In the genomic region with DNA sequence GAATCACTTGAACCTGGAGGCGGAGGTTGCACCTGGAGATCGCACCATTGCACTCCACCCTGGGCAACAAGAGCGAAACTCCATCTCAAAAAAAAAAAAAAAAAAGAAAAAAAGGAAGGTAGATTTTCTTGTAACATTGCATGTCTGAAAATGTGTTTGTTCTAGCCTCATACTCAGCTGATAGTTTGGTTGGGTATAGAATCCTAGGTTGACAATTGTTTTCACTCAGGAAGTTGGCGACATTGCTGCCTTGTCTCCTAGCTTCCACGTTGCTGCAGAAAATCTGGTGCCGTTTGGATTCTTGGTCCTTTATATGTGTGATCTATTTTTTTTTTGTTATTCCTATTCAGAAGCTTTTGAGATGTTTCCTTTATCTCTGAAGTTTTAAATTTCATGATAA, we compare ENCODE assay signal across 24 cellular contexts. TPM values are rescaled to one million over a fixed set of nuclear protein-coding genes. Genes with fewer than 3 reads are reported as not detected.
DNase-seq lines count a peak whose midpoint lies in the region; ATAC-seq, FAIRE-seq and TF ChIP-seq lines count a peak whose summit lies in the region.
"Had no signal": no experiment of that assay in that cellular context is flagged by ENCODE, and none has a peak within 500 bp of the region (broad histone marks: within the 10 kb centered on the region; RNA-seq: fewer than 3 reads in every experiment).

No MANE protein-coding gene starts in this region.

- CTCF ChIA-PET in HepG2 (lab: Yijun Ruan, JAX; ENCODE audit: low intra/inter-chr PET ratio, low total read pairs) (no interaction called here), OCI-LY7 (lab: Charles Lee; ENCODE audit: unreplicated experiment) (no interaction called here), K562 (lab: Yijun Ruan, JAX; ENCODE audit: low intra/inter-chr PET ratio) (no interaction called here)

- POLR2A ChIA-PET in HepG2 (lab: Yijun Ruan, JAX) (no interaction called here), OCI-LY7 (lab: Charles Lee) (interaction anchor here (0.7 to 1.3 kb wide), 4 partner anchors 9 to 162 kb away, joined by 3 to 8 read pairs (median 6); no protein-coding TSS in a partner anchor), K562 (lab: Yijun Ruan, JAX) (interaction anchor here (0.9 to 1.4 kb wide), 2 partner anchors 8 to 128 kb away, joined by 3 to 6 read pairs; no protein-coding TSS in a partner anchor)

- peaks cover 18% of the 10 kb centered on the region; the same call in 1 of the 2 replicates for H4K20me1 ChIP-seq in HepG2 (ENCODE audit: insufficient read depth, low read length)
- H4K20me1 ChIP-seq in OCI-LY7 (ENCODE audit: insufficient read depth, low read length) = peaks cover 5% of the 10 kb centered on the region; the same call in 1 of the 2 replicates
- no peaks in the 10 kb centered on the region for H4K20me1 ChIP-seq in K562 (replicated peaks; ENCODE audit: control insufficient read depth, insufficient read depth, low read length)

- H3K79me2 ChIP-seq in HepG2 (ENCODE audit: insufficient read depth, low read length) = peaks cover 22% of the 10 kb centered on the region
- H3K79me2 ChIP-seq in OCI-LY7 (ENCODE audit: insufficient read depth, low read depth, low read length) = peaks cover 15% of the 10 kb centered on the region
- peaks cover 23% of the 10 kb centered on the region for H3K79me2 ChIP-seq in K562 (ENCODE audit: control insufficient read depth, insufficient read depth, low read length)

- H3K4me1 ChIP-seq in HepG2 (ENCODE audit: insufficient read depth, low read length) (peaks cover 15% of the 10 kb centered on the region), right lobe of liver (peaks cover 0 to 5% (median 0%) of the 10 kb centered on the region in 4 donors), OCI-LY7 (ENCODE audit: insufficient read depth, low read length, poor library complexity, severe bottlenecking) (peaks cover 5% of the 10 kb centered on the region), K562 (replicated peaks in 1 of 2; ENCODE audit: control insufficient read depth in 2 of 2, insufficient read depth in 2 of 2, low read length in 2 of 2) (peaks cover 3 to 12% of the 10 kb centered on the region in 2 experiments; a peak in 3 of 5 replicates)
- H3K4me1 ChIP-seq: BE2C had no signal

- DNase-seq in HepG2 (ENCODE audit: low spot score) (no peak), right lobe of liver (no peak), OCI-LY7 (ENCODE audit: low spot score) (peak; percentile 26), K562 (ENCODE audit: extremely low read depth in 1 of 4, low spot score in 3 of 4) (no peak), SK-N-DZ (ENCODE audit: low spot score) (no peak), ACHN (no peak)
- no peak for DNase-seq in activated CD4-positive, alpha-beta T cell treated with anti-CD3 and anti-CD28 coated beads for 1 hour
- DNase-seq: BE2C; C1 segment of cervical spinal cord; CD4-positive, CD25-positive, alpha-beta regulatory T cell; CD8-positive, alpha-beta memory T cell; COR-L47; DMS 273 treated with DMSO at 0.1 percent for 48 hours; DMS53; DND-41; EL; GOT3; H7; KG1 had no signal

- ATAC-seq in HepG2 (no peak), right lobe of liver (no peak), K562 (no peak)
- ATAC-seq: HCT116 had no signal

- in situ Hi-C loops in HepG2 (cut with HindIII; ENCODE audit: extremely low pct_ligation_motif_present, low pct_unique_long_range_greater_than_20kb) (no loop called here), K562 (cut with MboI) (no loop called here), ACHN (cut with HindIII; ENCODE audit: low pct_ligation_motif_present, low pct_unique_long_range_greater_than_20kb, low sequenced_read_pairs) (no loop called here)

- BruUV-seq in HepG2 (replicated peaks; lab: Mats Ljungman, UMichigan) (no TSS peak), OCI-LY7 (replicated peaks; lab: Mats Ljungman, UMichigan) (no TSS peak), K562 (replicated peaks; lab: Mats Ljungman, UMichigan) (no TSS peak)

- FAIRE-seq in HepG2 (lab: Jason Lieb, UNC) (no peak), K562 (lab: Jason Lieb, UNC) (no peak)
- FAIRE-seq: GM12891, GM19239, HTR-8/SVneo had no signal

- no peak overlapping the region for H2AFZ ChIP-seq in HepG2 (ENCODE audit: low read length)
- no peak overlapping the region for H2AFZ ChIP-seq in OCI-LY7 (ENCODE audit: low read length)
- no peak overlapping the region for H2AFZ ChIP-seq in K562 (ENCODE audit: low read depth, low read length)

- TF ChIP-seq CTCF in HepG2 (CRISPR knock-in tag; IDR thresholded peaks at IDR 0.05) (no peak), right lobe of liver (IDR thresholded peaks at IDR 0.05) (no peak), OCI-LY7 (conservative IDR thresholded peaks at IDR 0.05; ENCODE audit: low read length) (no peak), K562 (IDR thresholded peaks at IDR 0.05 in 2 of 3, conservative IDR thresholded peaks at IDR 0.05 in 1 of 3; ENCODE audit: insufficient read depth in 2 of 3, low read depth in 1 of 3, low read length in 3 of 3) (no peak)

- H3K4me3 ChIP-seq in HepG2 (replicated peaks in 1 of 3; ENCODE audit: insufficient read depth in 1 of 3, low read depth in 2 of 3, low read length in 3 of 3) (no peak overlapping the region), right lobe of liver (no peak overlapping the region), OCI-LY7 (ENCODE audit: low read depth, low read length, poor library complexity, severe bottlenecking) (no peak overlapping the region), K562 (no peak overlapping the region)

- peaks cover 34 to 64% of the 10 kb centered on the region in 2 experiments for H3K36me3 ChIP-seq in HepG2 (replicated peaks in 1 of 2; ENCODE audit: control insufficient read depth in 1 of 2, insufficient read depth in 2 of 2, low read length in 2 of 2)
- H3K36me3 ChIP-seq in right lobe of liver = peaks cover 5 to 60% (median 21%) of the 10 kb centered on the region in 4 donors
- peaks cover 75% of the 10 kb centered on the region for H3K36me3 ChIP-seq in OCI-LY7 (ENCODE audit: insufficient read depth, low read length)
- H3K36me3 ChIP-seq in K562 (ENCODE audit: control insufficient read depth, insufficient read depth, low read length) = peaks cover 65% of the 10 kb centered on the region

- intact Hi-C loops in HepG2 (cut with micrococcal nuclease; ENCODE audit: unreplicated experiment) (no loop called here), right lobe of liver (cut with DNase I) (no loop called here), OCI-LY7 (cut with micrococcal nuclease; ENCODE audit: unreplicated experiment) (no loop called here), K562 (cut with micrococcal nuclease) (no loop called here)

- no peak overlapping the region for H3K4me2 ChIP-seq in HepG2 (ENCODE audit: low read depth, low read length)
- no peak overlapping the region for H3K4me2 ChIP-seq in OCI-LY7 (ENCODE audit: low read length)
- no peak overlapping the region for H3K4me2 ChIP-seq in K562 (ENCODE audit: insufficient read depth, low read length)

- no peaks in the 10 kb centered on the region for H3K9me1 ChIP-seq in K562 (ENCODE audit: control insufficient read depth, insufficient read depth, low read length)

- H3K27ac ChIP-seq in HepG2 (ENCODE audit: extremely low read length, insufficient read depth, low read length) (no peak overlapping the region), right lobe of liver (no peak overlapping the region), OCI-LY7 (ENCODE audit: low read depth, low read length, poor library complexity, severe bottlenecking) (no peak overlapping the region), K562 (ENCODE audit: extremely low read depth, low read depth, low read length) (no peak overlapping the region)
- H3K27ac ChIP-seq: 22Rv1 had no signal

- no peak for TF ChIP-seq RAD21 in HepG2 (CRISPR knock-in tag; IDR thresholded peaks at IDR 0.05)
- no peak for TF ChIP-seq RAD21 in K562 (CRISPR knock-in tag; conservative IDR thresholded peaks at IDR 0.05 in 1 of 2, IDR thresholded peaks at IDR 0.05 in 1 of 2)

- TF ChIP-seq POLR2A in HepG2 (IDR thresholded peaks at IDR 0.05; ENCODE audit: insufficient read depth in 1 of 2, low read depth in 2 of 2, low read length in 2 of 2) (no peak), right lobe of liver (IDR thresholded peaks at IDR 0.05) (no peak), K562 (conservative IDR thresholded peaks at IDR 0.05) (no peak)

- H3K9ac ChIP-seq in HepG2 (ENCODE audit: insufficient read depth, low read depth, low read length) = no peak overlapping the region
- H3K9ac ChIP-seq in K562 (ENCODE audit: insufficient read depth in 1 of 2, low read depth in 2 of 2, low read length in 2 of 2) = no peak overlapping the region

- H3K9me2 ChIP-seq in OCI-LY7 (ENCODE audit: insufficient read depth, low read length) = no peaks in the 10 kb centered on the region

- H3K27me3 ChIP-seq in HepG2 (ENCODE audit: control insufficient read depth in 1 of 2, insufficient read depth in 2 of 2, low read length in 2 of 2) = no peaks in the 10 kb centered on the region
- H3K27me3 ChIP-seq in right lobe of liver = no peaks in the 10 kb centered on the region
- no peaks in the 10 kb centered on the region for H3K27me3 ChIP-seq in K562 (ENCODE audit: control insufficient read depth in 2 of 2, insufficient read depth in 2 of 2, low read length in 2 of 2)
- H3K27me3 ChIP-seq: BE2C had no signal

- WGBS in HepG2 (ENCODE audit: low lambda C conversion rate) = 97% methylated on average over 6 of the region's 6 CpGs
- 92% methylated on average over 5 of the region's 6 CpGs for WGBS in right lobe of liver (ENCODE audit: insufficient coverage, low coverage, low lambda C conversion rate, missing lambda C conversion rate)
- WGBS in K562 (ENCODE audit: insufficient coverage, low coverage, missing lambda C conversion rate) = 100% methylated on average over 2 of the region's 6 CpGs

- peaks cover 13% of the 10 kb centered on the region; the same call in 1 of the 2 replicates for H3K9me3 ChIP-seq in HepG2 (ENCODE audit: low read length)
- H3K9me3 ChIP-seq in right lobe of liver = no peaks in the 10 kb centered on the region
- peaks cover 12% of the 10 kb centered on the region for H3K9me3 ChIP-seq in OCI-LY7 (ENCODE audit: low read length)
- peaks cover 4% of the 10 kb centered on the region for H3K9me3 ChIP-seq in K562 (replicated peaks; ENCODE audit: control insufficient read depth, insufficient read depth, low read depth, low read length)
- H3K9me3 ChIP-seq: BE2C had no signal

- no peak for TF ChIP-seq EP300 in HepG2 (IDR thresholded peaks at IDR 0.05; ENCODE audit: low read depth in 2 of 2, low read length in 2 of 2)
- no peak for TF ChIP-seq EP300 in HepG2 (CRISPR knock-in tag; IDR thresholded peaks at IDR 0.05; ENCODE audit: borderline replicate concordance)
- no peak for TF ChIP-seq EP300 in K562 (IDR thresholded peaks at IDR 0.05; ENCODE audit: low read length)

RNA-seq across cellular contexts. Expression of a gene that starts 4.7 kb away (rescaled TPM):
- total RNA-seq in HepG2 (2016; rRNA removed; fragmentation: Illumina TruSeq; extraction: Trizol) (56.7 and 61.9 TPM in 2 replicates), right lobe of liver (10 to 100 TPM in 5 of 6 experiments, 1 to 10 TPM in 1; 8.2 to 20.3 (median 13.0) TPM), OCI-LY7 (2022) (65.4 and 69.1 TPM in 2 replicates), K562 (2014; rRNA removed) (28.7 and 30.5 TPM in 2 replicates), K562 (2014; rRNA removed; fragmentation: Illumina TruSeq; extraction: Trizol) (23.2 and 27.9 TPM in 2 replicates), K562 (2015; rRNA removed; fragmentation: Illumina TruSeq; extraction: Trizol) (26.9 and 28.4 TPM in 2 replicates), K562 (2021) (25.1 and 27.5 TPM in 2 replicates)
- total RNA-seq in HepG2 (2016; cell fraction: cytosol; rRNA removed; fragmentation: Illumina TruSeq; extraction: Trizol; ENCODE audit: low read depth) = 33.4 and 40.8 TPM in 2 replicates
- total RNA-seq in HepG2 (2016; cell fraction: insoluble cytoplasmic fraction; rRNA removed; fragmentation: Illumina TruSeq; extraction: Trizol) = 56.8 and 63.9 TPM in 2 replicates
- 47.0 and 50.8 TPM in 2 replicates for total RNA-seq in HepG2 (2016; cell fraction: membrane; rRNA removed; fragmentation: Illumina TruSeq; extraction: Trizol)
- 51.6 and 62.1 TPM in 2 replicates for total RNA-seq in HepG2 (2016; cell fraction: nucleus; rRNA removed; fragmentation: Illumina TruSeq; extraction: Trizol)
- polyA plus RNA-seq in HepG2 (2011; rRNA removed) (71.9 and 86.9 TPM in 2 replicates), K562 (2011; rRNA removed) (32.0 and 37.2 TPM in 2 replicates), K562 (2014; fragmentation: Illumina TruSeq; extraction: Trizol) (21.9 and 23.2 TPM in 2 replicates), K562 (2014; fragmentation: Nextera tagmentation; extraction: Ambion mirVana) (10 to 100 TPM; 10.4 to 13.2 TPM), K562 (2014; rRNA removed) (53.3 and 73.4 TPM in 2 replicates)
- 79.8 and 81.8 TPM in 2 replicates for polyA plus RNA-seq in HepG2 (2011; cell fraction: cytosol; rRNA removed)
- 137 and 149 TPM in 2 replicates for polyA plus RNA-seq in HepG2 (2011; cell fraction: nucleus; rRNA removed)
- polyA plus RNA-seq in HepG2 (2012) = 47.2 and 55.2 TPM in 2 replicates
- polyA plus RNA-seq in HepG2 (2016; cell fraction: cytosol; fragmentation: Illumina TruSeq; extraction: Trizol; ENCODE audit: low read depth) = 25.6 and 28.6 TPM in 2 replicates
- 56.0 and 56.2 TPM in 2 replicates for polyA plus RNA-seq in HepG2 (2016; cell fraction: insoluble cytoplasmic fraction; fragmentation: Illumina TruSeq; extraction: Trizol; ENCODE audit: low read depth)
- polyA plus RNA-seq in HepG2 (2016; cell fraction: membrane; fragmentation: Illumina TruSeq; extraction: Trizol; ENCODE audit: low read depth) = 51.0 and 51.1 TPM in 2 replicates
- 128 and 130 TPM in 2 replicates for polyA plus RNA-seq in HepG2 (2016; cell fraction: nucleus; fragmentation: Illumina TruSeq; extraction: Trizol; ENCODE audit: insufficient read depth, low read depth)
- polyA minus RNA-seq in HepG2 (2011; rRNA and poly(A)+ RNA removed; ENCODE audit: low replicate concordance) = 31.8 and 64.1 TPM in 2 replicates
- 18.9 and 34.5 TPM in 2 replicates for polyA minus RNA-seq in HepG2 (2011; cell fraction: cytosol; rRNA and poly(A)+ RNA removed)
- 55.4 and 70.4 TPM in 2 replicates for polyA minus RNA-seq in HepG2 (2011; cell fraction: nucleus; rRNA and poly(A)+ RNA removed)
- total RNA-seq in OCI-LY7 (2014; rRNA removed; shearing (Covaris generic)) = 73.7 and 90.9 TPM in 2 replicates
- 115 and 209 TPM in 2 replicates for total RNA-seq in K562 (2011; cell fraction: chromatin; rRNA removed; ENCODE audit: low replicate concordance)
- total RNA-seq in K562 (2011; cell fraction: nucleolus; rRNA removed) = 112 and 114 TPM in 2 replicates
- 67.4 and 95.2 TPM in 2 replicates for total RNA-seq in K562 (2011; cell fraction: nucleoplasm; rRNA removed)
- polyA plus RNA-seq in K562 (2011; cell fraction: cytosol; rRNA removed) = 27.3 and 27.8 TPM in 2 replicates
- polyA plus RNA-seq in K562 (2011; cell fraction: nucleus; rRNA removed) = 77.4 and 82.1 TPM in 2 replicates
- polyA plus RNA-seq in K562 (2012) = 23.3 and 29.6 TPM in 2 replicates
- polyA minus RNA-seq in K562 (2011; rRNA and poly(A)+ RNA removed) = 33.2 and 34.8 TPM in 2 replicates
- polyA minus RNA-seq in K562 (2011; cell fraction: cytosol; rRNA and poly(A)+ RNA removed) = 17.5 and 22.4 TPM in 2 replicates
- polyA minus RNA-seq in K562 (2011; cell fraction: nucleus; rRNA and poly(A)+ RNA removed) = 22.6 and 23.5 TPM in 2 replicates
- 40.7 and 62.3 TPM in 2 replicates for polyA plus RNA-seq in SK-N-DZ (2014; cell fraction: cytosol; rRNA removed)
- polyA plus RNA-seq in SK-N-DZ (2014; cell fraction: nucleus; rRNA removed) = 96.6 and 142 TPM in 2 replicates

RNA-seq across cellular contexts. Expression of a gene that starts 19.9 kb away (rescaled TPM):
- total RNA-seq in HepG2 (2016; rRNA removed; fragmentation: Illumina TruSeq; extraction: Trizol) (124 and 134 TPM in 2 replicates), right lobe of liver (10 to 100 TPM in 5 of 6 experiments, 1 to 10 TPM in 1; 9.9 to 21.5 (median 10.4) TPM), OCI-LY7 (2022) (127 and 129 TPM in 2 replicates), K562 (2014; rRNA removed) (78.1 and 81.1 TPM in 2 replicates), K562 (2014; rRNA removed; fragmentation: Illumina TruSeq; extraction: Trizol) (26.5 and 31.9 TPM in 2 replicates), K562 (2015; rRNA removed; fragmentation: Illumina TruSeq; extraction: Trizol) (47.9 and 55.3 TPM in 2 replicates), K562 (2021) (83.3 and 85.0 TPM in 2 replicates)
- total RNA-seq in HepG2 (2016; cell fraction: cytosol; rRNA removed; fragmentation: Illumina TruSeq; extraction: Trizol; ENCODE audit: low read depth) = 63.0 and 77.3 TPM in 2 replicates
- total RNA-seq in HepG2 (2016; cell fraction: insoluble cytoplasmic fraction; rRNA removed; fragmentation: Illumina TruSeq; extraction: Trizol) = 125 and 130 TPM in 2 replicates
- 99.9 and 116 TPM in 2 replicates for total RNA-seq in HepG2 (2016; cell fraction: membrane; rRNA removed; fragmentation: Illumina TruSeq; extraction: Trizol)
- 56.0 and 67.3 TPM in 2 replicates for total RNA-seq in HepG2 (2016; cell fraction: nucleus; rRNA removed; fragmentation: Illumina TruSeq; extraction: Trizol)
- polyA plus RNA-seq in HepG2 (2011; rRNA removed) (39.5 and 57.5 TPM in 2 replicates), K562 (2011; rRNA removed) (51.2 and 51.8 TPM in 2 replicates), K562 (2014; fragmentation: Illumina TruSeq; extraction: Trizol) (43.4 and 50.3 TPM in 2 replicates), K562 (2014; fragmentation: Nextera tagmentation; extraction: Ambion mirVana) (10 to 100 TPM in 1 of 2 experiments, 1 to 10 TPM in 1; 8.2 to 20.4 TPM), K562 (2014; rRNA removed) (68.7 and 79.5 TPM in 2 replicates)
- 30.6 and 53.2 TPM in 2 replicates for polyA plus RNA-seq in HepG2 (2011; cell fraction: cytosol; rRNA removed)
- 36.9 and 39.6 TPM in 2 replicates for polyA plus RNA-seq in HepG2 (2011; cell fraction: nucleus; rRNA removed)
- 29.8 and 41.3 TPM in 2 replicates for polyA plus RNA-seq in HepG2 (2012)
- 57.1 and 73.3 TPM in 2 replicates for polyA plus RNA-seq in HepG2 (2016; cell fraction: cytosol; fragmentation: Illumina TruSeq; extraction: Trizol; ENCODE audit: low read depth)
- 98.3 and 102 TPM in 2 replicates for polyA plus RNA-seq in HepG2 (2016; cell fraction: insoluble cytoplasmic fraction; fragmentation: Illumina TruSeq; extraction: Trizol; ENCODE audit: low read depth)
- 74.9 and 82.8 TPM in 2 replicates for polyA plus RNA-seq in HepG2 (2016; cell fraction: membrane; fragmentation: Illumina TruSeq; extraction: Trizol; ENCODE audit: low read depth)
- polyA plus RNA-seq in HepG2 (2016; cell fraction: nucleus; fragmentation: Illumina TruSeq; extraction: Trizol; ENCODE audit: insufficient read depth, low read depth) = 101 and 105 TPM in 2 replicates
- 26.4 and 34.1 TPM in 2 replicates for polyA minus RNA-seq in HepG2 (2011; rRNA and poly(A)+ RNA removed; ENCODE audit: low replicate concordance)
- 11.1 and 15.5 TPM in 2 replicates for polyA minus RNA-seq in HepG2 (2011; cell fraction: cytosol; rRNA and poly(A)+ RNA removed)
- 13.2 and 17.9 TPM in 2 replicates for polyA minus RNA-seq in HepG2 (2011; cell fraction: nucleus; rRNA and poly(A)+ RNA removed)
- total RNA-seq in OCI-LY7 (2014; rRNA removed; shearing (Covaris generic)) = 104 and 118 TPM in 2 replicates
- 57.7 and 95.5 TPM in 2 replicates for total RNA-seq in K562 (2011; cell fraction: chromatin; rRNA removed; ENCODE audit: low replicate concordance)
- total RNA-seq in K562 (2011; cell fraction: nucleolus; rRNA removed) = 74.7 and 77.5 TPM in 2 replicates
- total RNA-seq in K562 (2011; cell fraction: nucleoplasm; rRNA removed) = 86.8 and 106 TPM in 2 replicates
- 45.7 and 67.7 TPM in 2 replicates for polyA plus RNA-seq in K562 (2011; cell fraction: cytosol; rRNA removed)
- 49.7 and 59.0 TPM in 2 replicates for polyA plus RNA-seq in K562 (2011; cell fraction: nucleus; rRNA removed)
- polyA plus RNA-seq in K562 (2012) = 49.1 and 64.7 TPM in 2 replicates
- polyA minus RNA-seq in K562 (2011; rRNA and poly(A)+ RNA removed) = 9.9 and 12.3 TPM in 2 replicates
- polyA minus RNA-seq in K562 (2011; cell fraction: cytosol; rRNA and poly(A)+ RNA removed) = 22.5 and 22.9 TPM in 2 replicates
- 12.9 and 17.8 TPM in 2 replicates for polyA minus RNA-seq in K562 (2011; cell fraction: nucleus; rRNA and poly(A)+ RNA removed)
- polyA plus RNA-seq in SK-N-DZ (2014; cell fraction: cytosol; rRNA removed) = 131 and 155 TPM in 2 replicates
- polyA plus RNA-seq in SK-N-DZ (2014; cell fraction: nucleus; rRNA removed) = 110 and 133 TPM in 2 replicates

RNA-seq across cellular contexts. Expression of a gene that starts 27.9 kb away (rescaled TPM):
- total RNA-seq in HepG2 (2016; rRNA removed; fragmentation: Illumina TruSeq; extraction: Trizol) (10.2 and 20.3 TPM in 2 replicates), right lobe of liver (10 to 100 TPM; 18.9 to 38.6 (median 25.9) TPM), OCI-LY7 (2022) (54.7 and 68.1 TPM in 2 replicates), K562 (2014; rRNA removed) (22.4 and 23.3 TPM in 2 replicates), K562 (2014; rRNA removed; fragmentation: Illumina TruSeq; extraction: Trizol) (1.7 and 4.4 TPM in 2 replicates), K562 (2015; rRNA removed; fragmentation: Illumina TruSeq; extraction: Trizol) (10.3 and 10.9 TPM in 2 replicates), K562 (2021) (26.0 and 30.8 TPM in 2 replicates)
- 5.4 and 6.4 TPM in 2 replicates for total RNA-seq in HepG2 (2016; cell fraction: cytosol; rRNA removed; fragmentation: Illumina TruSeq; extraction: Trizol; ENCODE audit: low read depth)
- 9.1 and 22.3 TPM in 2 replicates for total RNA-seq in HepG2 (2016; cell fraction: insoluble cytoplasmic fraction; rRNA removed; fragmentation: Illumina TruSeq; extraction: Trizol)
- total RNA-seq in HepG2 (2016; cell fraction: membrane; rRNA removed; fragmentation: Illumina TruSeq; extraction: Trizol) = 6.5 and 7.3 TPM in 2 replicates
- 18.0 and 21.4 TPM in 2 replicates for total RNA-seq in HepG2 (2016; cell fraction: nucleus; rRNA removed; fragmentation: Illumina TruSeq; extraction: Trizol)
- polyA plus RNA-seq in HepG2 (2011; rRNA removed) (19.2 and 20.5 TPM in 2 replicates), K562 (2011; rRNA removed) (15.2 and 25.7 TPM in 2 replicates), K562 (2014; fragmentation: Illumina TruSeq; extraction: Trizol) (5.1 and 10.1 TPM in 2 replicates), K562 (2014; fragmentation: Nextera tagmentation; extraction: Ambion mirVana) (under 1 TPM; 0.39 to 0.52 TPM), K562 (2014; rRNA removed) (26.5 and 29.0 TPM in 2 replicates)
- 6.4 and 12.2 TPM in 2 replicates for polyA plus RNA-seq in HepG2 (2011; cell fraction: cytosol; rRNA removed)
- 166 and 260 TPM in 2 replicates for polyA plus RNA-seq in HepG2 (2011; cell fraction: nucleus; rRNA removed)
- polyA plus RNA-seq in HepG2 (2012) = 16.1 and 26.4 TPM in 2 replicates
- polyA plus RNA-seq in HepG2 (2016; cell fraction: cytosol; fragmentation: Illumina TruSeq; extraction: Trizol; ENCODE audit: low read depth) = 1.4 and 1.5 TPM in 2 replicates
- 7.6 and 10.2 TPM in 2 replicates for polyA plus RNA-seq in HepG2 (2016; cell fraction: insoluble cytoplasmic fraction; fragmentation: Illumina TruSeq; extraction: Trizol; ENCODE audit: low read depth)
- polyA plus RNA-seq in HepG2 (2016; cell fraction: membrane; fragmentation: Illumina TruSeq; extraction: Trizol; ENCODE audit: low read depth) = 3.0 and 3.4 TPM in 2 replicates
- 52.5 and 55.5 TPM in 2 replicates for polyA plus RNA-seq in HepG2 (2016; cell fraction: nucleus; fragmentation: Illumina TruSeq; extraction: Trizol; ENCODE audit: insufficient read depth, low read depth)
- polyA minus RNA-seq in HepG2 (2011; rRNA and poly(A)+ RNA removed; ENCODE audit: low replicate concordance) = 12.2 and 16.0 TPM in 2 replicates
- polyA minus RNA-seq in HepG2 (2011; cell fraction: cytosol; rRNA and poly(A)+ RNA removed) = 6.7 and 8.6 TPM in 2 replicates
- 21.5 and 26.5 TPM in 2 replicates for polyA minus RNA-seq in HepG2 (2011; cell fraction: nucleus; rRNA and poly(A)+ RNA removed)
- 19.4 and 23.2 TPM in 2 replicates for total RNA-seq in OCI-LY7 (2014; rRNA removed; shearing (Covaris generic))
- total RNA-seq in K562 (2011; cell fraction: chromatin; rRNA removed; ENCODE audit: low replicate concordance) = 47.1 and 160 TPM in 2 replicates
- total RNA-seq in K562 (2011; cell fraction: nucleolus; rRNA removed) = 99.4 and 106 TPM in 2 replicates
- 49.9 and 63.9 TPM in 2 replicates for total RNA-seq in K562 (2011; cell fraction: nucleoplasm; rRNA removed)
- 10.4 and 20.9 TPM in 2 replicates for polyA plus RNA-seq in K562 (2011; cell fraction: cytosol; rRNA removed)
- 136 and 197 TPM in 2 replicates for polyA plus RNA-seq in K562 (2011; cell fraction: nucleus; rRNA removed)
- 28.7 and 36.6 TPM in 2 replicates for polyA plus RNA-seq in K562 (2012)
- polyA minus RNA-seq in K562 (2011; rRNA and poly(A)+ RNA removed) = 4.4 and 10.4 TPM in 2 replicates
- polyA minus RNA-seq in K562 (2011; cell fraction: cytosol; rRNA and poly(A)+ RNA removed) = 14.4 and 21.0 TPM in 2 replicates
- polyA minus RNA-seq in K562 (2011; cell fraction: nucleus; rRNA and poly(A)+ RNA removed) = 33.7 and 35.7 TPM in 2 replicates
- 19.1 and 20.4 TPM in 2 replicates for polyA plus RNA-seq in SK-N-DZ (2014; cell fraction: cytosol; rRNA removed)
- polyA plus RNA-seq in SK-N-DZ (2014; cell fraction: nucleus; rRNA removed) = 84.9 and 94.0 TPM in 2 replicates
